Comparison of ENCODE assay signal across 8 cellular contexts in the genomic region with DNA sequence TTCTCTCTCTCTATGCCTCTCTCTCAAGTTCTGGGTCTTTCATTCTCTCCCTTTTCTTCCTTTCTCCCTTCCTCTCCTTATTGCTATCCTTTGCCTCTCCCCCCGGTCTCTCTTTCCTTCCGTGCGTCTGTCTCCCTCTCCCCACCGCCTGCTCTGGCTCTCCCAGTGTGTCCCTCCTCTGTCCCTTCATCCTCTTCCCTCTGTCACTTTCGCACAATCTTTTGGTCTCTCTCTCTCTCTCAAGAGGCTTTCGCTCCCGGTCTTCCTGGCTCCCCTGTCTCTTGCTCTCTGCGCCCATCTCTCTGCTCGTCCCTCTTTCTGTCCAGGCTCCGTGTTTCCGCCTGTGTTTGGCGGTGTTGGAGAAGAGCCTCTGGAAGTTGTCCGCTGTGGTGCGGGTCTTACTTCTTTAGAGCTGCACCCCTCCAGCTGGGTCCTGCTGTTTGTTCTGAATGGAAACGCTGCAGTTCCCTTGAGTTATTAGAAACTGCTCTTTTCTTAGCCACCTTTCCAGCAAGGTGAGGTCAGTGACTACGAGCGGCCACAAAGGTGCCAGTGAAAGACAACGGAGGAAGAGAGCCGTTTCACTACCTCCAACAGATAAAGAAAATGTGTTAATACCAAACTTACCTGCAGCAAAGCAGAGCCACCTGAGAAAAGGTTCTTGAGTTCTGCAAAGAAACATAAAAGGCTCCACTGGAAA. TPM values are rescaled to one million over a fixed set of nuclear protein-coding genes. Genes with fewer than 3 reads are reported as not detected.
DNase-seq lines count a peak whose midpoint lies in the region; ATAC-seq, FAIRE-seq and TF ChIP-seq lines count a peak whose summit lies in the region.

No MANE protein-coding gene starts in this region.

- POLR2A ChIA-PET in CD8-positive, alpha-beta T cell (lab: Charles Lee): no interaction called here

- no peaks in the 10 kb centered on the region for H3K36me3 Mint-ChIP-seq in CD8-positive, alpha-beta T cell

- DNase-seq in CD8-positive, alpha-beta T cell: no peak
- DNase-seq in Peyer's patch (no peak), fibroblast of villous mesenchyme (ENCODE audit: low read depth) (no peak), omental fat pad (ENCODE audit: low spot score) (no peak), GF-D8 (lab: John Stamatoyannopoulos, UW) (no peak), H54 (ENCODE audit: insufficient read length, low spot score) (no peak), NCI-H446 treated with DMSO at 0.1 percent for 48 hours (lab: John Stamatoyannopoulos, UW) (no peak)

- no peak overlapping the region for H3K4me3 ChIP-seq in CD8-positive, alpha-beta T cell (ENCODE audit: low read depth, low read length)
- H3K4me3 ChIP-seq in Peyer's patch (peak overlapping the region; percentile 18 to 62 (median 38)), fibroblast of villous mesenchyme (ENCODE audit: low read depth, low read length) (peak overlapping the region; percentile 49)

- peaks cover 53% of the 10 kb centered on the region for H3K27me3 Mint-ChIP-seq in CD8-positive, alpha-beta T cell (ENCODE audit: low read depth)

- H3K36me3 ChIP-seq in CD8-positive, alpha-beta T cell (ENCODE audit: insufficient read depth, low read length): no peaks in the 10 kb centered on the region
- no peaks in the 10 kb centered on the region for H3K36me3 ChIP-seq in Peyer's patch

- no peaks in the 10 kb centered on the region for H3K4me1 ChIP-seq in CD8-positive, alpha-beta T cell (ENCODE audit: insufficient read depth, low read length)
- peaks cover 0 to 10% (median 0%) of the 10 kb centered on the region in 4 donors for H3K4me1 ChIP-seq in Peyer's patch

- no peak for ATAC-seq in CD8-positive, alpha-beta T cell
- ATAC-seq in omental fat pad (ENCODE audit: low FRiP score) (peak; percentile 2), GM19324 (IDR thresholded peaks at IDR 0.05; ENCODE audit: low FRiP score, unreplicated experiment) (no peak)

- no peak overlapping the region for H3K27ac Mint-ChIP-seq in CD8-positive, alpha-beta T cell

- H3K9me3 ChIP-seq in CD8-positive, alpha-beta T cell (ENCODE audit: low read length): no peaks in the 10 kb centered on the region
- H3K9me3 ChIP-seq in Peyer's patch: no peaks in the 10 kb centered on the region

- TF ChIP-seq CTCF in CD8-positive, alpha-beta T cell (IDR thresholded peaks at IDR 0.05): no peak
- TF ChIP-seq CTCF in Peyer's patch (IDR thresholded peaks at IDR 0.05): no peak
- no peak for TF ChIP-seq CTCF in fibroblast of villous mesenchyme (IDR thresholded peaks at IDR 0.05; ENCODE audit: insufficient read depth, low read depth, low read length)
- no peak for TF ChIP-seq CTCF in omental fat pad (IDR thresholded peaks at IDR 0.05)

- no peak for FAIRE-seq in H54 (lab: Jason Lieb, UNC)

- H3K4me3 Mint-ChIP-seq in CD8-positive, alpha-beta T cell: peak overlapping the region; percentile 24

- intact Hi-C loops in CD8-positive, alpha-beta T cell (cut with DNase I, micrococcal nuclease): no loop called here

- H3K27ac ChIP-seq in CD8-positive, alpha-beta T cell (ENCODE audit: low read depth, low read length): no peak overlapping the region
- H3K27ac ChIP-seq in Peyer's patch: no peak overlapping the region

- peaks cover 8% of the 10 kb centered on the region for H3K4me1 Mint-ChIP-seq in CD8-positive, alpha-beta T cell (ENCODE audit: low read depth)

- CTCF ChIA-PET in CD8-positive, alpha-beta T cell (lab: Charles Lee): no interaction called here

- H3K27me3 ChIP-seq in CD8-positive, alpha-beta T cell (ENCODE audit: insufficient read depth, low read length): peaks cover 12% of the 10 kb centered on the region
- no peaks in the 10 kb centered on the region for H3K27me3 ChIP-seq in Peyer's patch

- TF ChIP-seq POLR2A in Peyer's patch (IDR thresholded peaks at IDR 0.05) (no peak), H54 (IDR thresholded peaks at IDR 0.05; ENCODE audit: low read depth, low read length) (no peak)

- H3K9me3 Mint-ChIP-seq in CD8-positive, alpha-beta T cell: no peaks in the 10 kb centered on the region

RNA-seq across cellular contexts. Expression of a gene that starts 1.1 kb away (rescaled TPM):
- not detected for total RNA-seq in CD8-positive, alpha-beta T cell
- total RNA-seq in Peyer's patch (not detected), fibroblast of villous mesenchyme (2.3 and 4.3 TPM in 2 replicates), omental fat pad (1 to 10 TPM in 3 of 4 donors, under 1 TPM in 1; 0.19 to 1.9 (median 1.3) TPM)
